In the genomic region with DNA sequence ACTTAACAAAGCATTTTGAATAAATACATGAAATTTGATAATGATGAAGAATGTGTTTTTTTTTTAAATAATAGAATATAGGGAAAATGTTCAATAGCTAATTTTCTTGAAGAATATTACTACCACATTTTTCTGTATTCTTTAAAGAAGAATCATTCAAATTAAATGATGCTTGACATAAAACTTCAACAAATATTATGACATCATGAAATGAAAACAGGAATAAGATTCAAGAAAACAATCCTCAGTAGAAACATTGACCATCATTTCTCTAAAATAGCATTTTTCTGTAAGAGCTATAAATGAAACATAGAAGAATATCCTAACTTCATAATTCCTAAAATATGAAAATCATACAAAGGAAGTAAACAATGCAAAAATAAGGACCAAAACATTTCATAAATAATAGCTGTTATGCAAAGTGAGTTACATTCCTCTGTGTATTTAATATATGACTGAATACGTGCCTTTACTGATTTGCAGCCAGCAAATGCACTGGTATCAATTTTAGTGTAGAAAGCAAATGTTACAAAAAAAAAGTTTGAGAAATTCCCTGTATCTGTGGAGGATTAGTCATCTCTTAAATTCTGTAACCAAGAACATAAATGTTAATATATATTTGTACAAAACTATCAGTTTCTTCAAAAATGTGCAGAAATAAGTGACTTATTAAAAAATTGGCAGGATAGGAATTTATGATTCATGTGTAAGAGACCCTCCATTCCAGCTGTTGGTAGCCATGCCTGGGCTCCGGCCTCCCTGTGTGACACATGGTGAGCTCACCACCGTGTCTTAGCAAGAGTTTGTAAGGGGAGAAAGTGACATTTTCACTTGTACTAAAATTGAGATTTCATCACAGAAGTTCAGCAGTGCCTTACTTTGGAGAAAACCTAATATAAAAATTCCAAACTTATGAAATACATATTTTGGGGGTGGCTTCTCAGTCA, we compare ENCODE assay signal across 14 cellular contexts. TPM values are rescaled to one million over a fixed set of nuclear protein-coding genes. Genes with fewer than 3 reads are reported as not detected.
DNase-seq lines count a peak whose midpoint lies in the region; ATAC-seq, FAIRE-seq and TF ChIP-seq lines count a peak whose summit lies in the region.
"Had no signal": no experiment of that assay in that cellular context is flagged by ENCODE, and none has a peak within 500 bp of the region (broad histone marks: within the 10 kb centered on the region; RNA-seq: fewer than 3 reads in every experiment).

No MANE protein-coding gene starts in this region.

- POLR2A ChIA-PET in naive thymus-derived CD4-positive, alpha-beta T cell (lab: Charles Lee), result interaction anchor here (0.6 kb wide), 1 partner anchor 16 kb away, joined by 3 read pairs; no protein-coding TSS in a partner anchor

- no peaks in the 10 kb centered on the region for H3K9me3 Mint-ChIP-seq in activated naive CD4-positive, alpha-beta T cell treated with anti-CD3 and anti-CD28 coated beads, Interleukin-2, amount 50 U/mL, for 72 hours
- no peaks in the 10 kb centered on the region for H3K9me3 Mint-ChIP-seq in chondrocyte (ENCODE audit: low read depth)
- no peaks in the 10 kb centered on the region for H3K9me3 Mint-ChIP-seq in stimulated activated effector memory CD8-positive, alpha-beta T cell treated with anti-CD3 and anti-CD28 coated beads, Interleukin-12 subunit alpha, Interleukin-12 subunit beta, amount 100 ng/mL, for 72 hours
- peaks cover 0 to 5% (median 0%) of the 10 kb centered on the region in 11 donors for H3K9me3 Mint-ChIP-seq in naive thymus-derived CD4-positive, alpha-beta T cell
- H3K9me3 Mint-ChIP-seq: H9, nephron had no signal

- H3K4me3 ChIP-seq in naive thymus-derived CD4-positive, alpha-beta T cell (ENCODE audit: low read length), result no peak overlapping the region
- H3K4me3 ChIP-seq: adrenal gland, heart right ventricle had no signal

- no peaks in the 10 kb centered on the region for H3K27me3 Mint-ChIP-seq in chondrocyte (ENCODE audit: low read depth)
- H3K27me3 Mint-ChIP-seq in naive thymus-derived CD4-positive, alpha-beta T cell, result peaks cover 12 to 18% (median 17%) of the 10 kb centered on the region in 5 donors

- no peak overlapping the region for H3K27ac Mint-ChIP-seq in activated naive CD4-positive, alpha-beta T cell treated with anti-CD3 and anti-CD28 coated beads, Interleukin-2, amount 50 U/mL, for 72 hours
- peak overlapping the region; percentile 88 for H3K27ac Mint-ChIP-seq in chondrocyte (ENCODE audit: unreplicated experiment)
- no peak overlapping the region for H3K27ac Mint-ChIP-seq in stimulated activated effector memory CD8-positive, alpha-beta T cell treated with anti-CD3 and anti-CD28 coated beads, Interleukin-12 subunit alpha, Interleukin-12 subunit beta, amount 100 ng/mL, for 72 hours
- no peak overlapping the region for H3K27ac Mint-ChIP-seq in naive thymus-derived CD4-positive, alpha-beta T cell
- H3K27ac Mint-ChIP-seq: H9 had no signal

- no peak overlapping the region for H3K4me3 Mint-ChIP-seq in chondrocyte (ENCODE audit: unreplicated experiment)
- H3K4me3 Mint-ChIP-seq in stimulated activated effector memory CD8-positive, alpha-beta T cell treated with anti-CD3 and anti-CD28 coated beads, Interleukin-12 subunit alpha, Interleukin-12 subunit beta, amount 100 ng/mL, for 72 hours, result no peak overlapping the region
- no peak overlapping the region for H3K4me3 Mint-ChIP-seq in naive thymus-derived CD4-positive, alpha-beta T cell
- H3K4me3 Mint-ChIP-seq: H9, nephron had no signal

- peak; percentile 46 for FAIRE-seq in HTR-8/SVneo (lab: Jason Lieb, UNC)

- no peak for DNase-seq in activated naive CD4-positive, alpha-beta T cell treated with anti-CD3 and anti-CD28 coated beads, Interleukin-2, amount 50 U/mL, for 72 hours (ENCODE audit: low spot score in 2 of 2)
- no peak for DNase-seq in activated naive CD4-positive, alpha-beta T cell treated with Interleukin-2 at 50 U/mL for 16 hours
- peak; percentile 41 for DNase-seq in HTR-8/SVneo (ENCODE audit: insufficient read length, low spot score)
- DNase-seq in chondrocyte (ENCODE audit: low spot score), result no peak
- DNase-seq in stimulated activated effector memory CD8-positive, alpha-beta T cell treated with anti-CD3 and anti-CD28 coated beads, Interleukin-12 subunit alpha, Interleukin-12 subunit beta, amount 100 ng/mL, for 72 hours (ENCODE audit: low spot score in 2 of 2), result no peak
- DNase-seq in naive thymus-derived CD4-positive, alpha-beta T cell, result no peak
- DNase-seq in GF-D8 (lab: John Stamatoyannopoulos, UW), result no peak
- DNase-seq: H9, heart right ventricle, NCI-H226 had no signal

- no peak overlapping the region for H3K27ac ChIP-seq in naive thymus-derived CD4-positive, alpha-beta T cell (ENCODE audit: low read depth, low read length)
- H3K27ac ChIP-seq: adrenal gland, C4-2B, heart right ventricle had no signal

- CTCF ChIA-PET in naive thymus-derived CD4-positive, alpha-beta T cell (lab: Charles Lee), result no interaction called here

- TF ChIP-seq CTCF in chondrocyte (IDR thresholded peaks at IDR 0.05), result no peak

- H3K27me3 ChIP-seq in naive thymus-derived CD4-positive, alpha-beta T cell (ENCODE audit: control insufficient read depth in 2 of 2, insufficient read depth in 2 of 2, low read length in 2 of 2), result no peaks in the 10 kb centered on the region
- H3K27me3 ChIP-seq: adrenal gland, heart right ventricle had no signal

- peaks cover 55% of the 10 kb centered on the region for H3K4me1 Mint-ChIP-seq in chondrocyte (ENCODE audit: low read depth)
- H3K4me1 Mint-ChIP-seq in stimulated activated effector memory CD8-positive, alpha-beta T cell treated with anti-CD3 and anti-CD28 coated beads, Interleukin-12 subunit alpha, Interleukin-12 subunit beta, amount 100 ng/mL, for 72 hours, result no peaks in the 10 kb centered on the region
- peaks cover 0 to 3% (median 0%) of the 10 kb centered on the region in 7 donors for H3K4me1 Mint-ChIP-seq in naive thymus-derived CD4-positive, alpha-beta T cell
- H3K4me1 Mint-ChIP-seq: H9, nephron had no signal

- no peaks in the 10 kb centered on the region for H3K9me3 ChIP-seq in naive thymus-derived CD4-positive, alpha-beta T cell (ENCODE audit: control insufficient read depth in 2 of 3, low read length in 3 of 3)
- H3K9me3 ChIP-seq: adrenal gland, heart right ventricle had no signal

- H3K4me1 ChIP-seq in naive thymus-derived CD4-positive, alpha-beta T cell (ENCODE audit: control insufficient read depth in 2 of 2, insufficient read depth in 2 of 2, low read length in 2 of 2), result no peaks in the 10 kb centered on the region
- H3K4me1 ChIP-seq: adrenal gland had no signal

- H3K36me3 ChIP-seq in naive thymus-derived CD4-positive, alpha-beta T cell (ENCODE audit: control insufficient read depth in 2 of 3, insufficient read depth in 3 of 3, low read length in 3 of 3), result no peaks in the 10 kb centered on the region
- H3K36me3 ChIP-seq: adrenal gland, heart right ventricle had no signal

- no peaks in the 10 kb centered on the region for H3K36me3 Mint-ChIP-seq in activated naive CD4-positive, alpha-beta T cell treated with anti-CD3 and anti-CD28 coated beads, Interleukin-2, amount 50 U/mL, for 72 hours
- H3K36me3 Mint-ChIP-seq in chondrocyte (ENCODE audit: low read depth), result no peaks in the 10 kb centered on the region
- H3K36me3 Mint-ChIP-seq in stimulated activated effector memory CD8-positive, alpha-beta T cell treated with anti-CD3 and anti-CD28 coated beads, Interleukin-12 subunit alpha, Interleukin-12 subunit beta, amount 100 ng/mL, for 72 hours, result no peaks in the 10 kb centered on the region
- no peaks in the 10 kb centered on the region for H3K36me3 Mint-ChIP-seq in naive thymus-derived CD4-positive, alpha-beta T cell

- intact Hi-C loops in naive thymus-derived CD4-positive, alpha-beta T cell (cut with micrococcal nuclease), result no loop called here

- peak; percentile 76 to 92 for ATAC-seq in activated naive CD4-positive, alpha-beta T cell treated with anti-CD3 and anti-CD28 coated beads, Interleukin-2, amount 50 U/mL, for 72 hours
- ATAC-seq in stimulated activated effector memory CD8-positive, alpha-beta T cell treated with anti-CD3 and anti-CD28 coated beads, Interleukin-12 subunit alpha, Interleukin-12 subunit beta, amount 100 ng/mL, for 72 hours, result peak; percentile 69
- no peak for ATAC-seq in naive thymus-derived CD4-positive, alpha-beta T cell
- ATAC-seq in GM18498 (IDR thresholded peaks at IDR 0.05; ENCODE audit: unreplicated experiment), result no peak

RNA-seq across cellular contexts. Expression of a gene that starts 15.0 kb away (rescaled TPM):
- total RNA-seq in activated naive CD4-positive, alpha-beta T cell treated with anti-CD3 and anti-CD28 coated beads, Interleukin-2, amount 50 U/mL, for 72 hours, result 1 to 10 TPM; 4.0 to 4.3 TPM
- total RNA-seq in chondrocyte, result 125 to 174 TPM (median 136 TPM) in 3 replicates
- 1 to 10 TPM in 1 of 5 experiments, under 1 TPM in 4; 0.03 to 5.8 (median 0.07) TPM for total RNA-seq in naive thymus-derived CD4-positive, alpha-beta T cell
- under 1 TPM in 1 of 2 donors, not detected in 1; 0.06 TPM for polyA plus RNA-seq in naive thymus-derived CD4-positive, alpha-beta T cell

RNA-seq across cellular contexts. Expression of a gene that starts 36.6 kb away (rescaled TPM):
- total RNA-seq in activated naive CD4-positive, alpha-beta T cell treated with anti-CD3 and anti-CD28 coated beads, Interleukin-2, amount 50 U/mL, for 72 hours, result 10 to 100 TPM; 74.2 to 87.0 TPM
- 9.4 to 22.3 TPM (median 19.8 TPM) in 3 replicates for total RNA-seq in chondrocyte
- 10 to 100 TPM in 1 of 5 experiments, 1 to 10 TPM in 4; 2.1 to 79.9 (median 4.1) TPM for total RNA-seq in naive thymus-derived CD4-positive, alpha-beta T cell
- polyA plus RNA-seq in naive thymus-derived CD4-positive, alpha-beta T cell, result 1 to 10 TPM in 1 of 2 donors, under 1 TPM in 1; 0.83 to 2.3 TPM

Comparison
In these comparisons a context has a peak if more than half of its experiments do, and no peak if none do; other contexts are left out.
1. ATAC-seq: peak in activated naive CD4-positive, alpha-beta T cell treated with anti-CD3 and anti-CD28 coated beads, Interleukin-2, amount 50 U/mL, for 72 hours (2 of 2) and stimulated activated effector memory CD8-positive, alpha-beta T cell treated with anti-CD3 and anti-CD28 coated beads, Interleukin-12 subunit alpha, Interleukin-12 subunit beta, amount 100 ng/mL, for 72 hours (single experiment); none in naive thymus-derived CD4-positive, alpha-beta T cell (single experiment) and GM18498 (single experiment).
2. RNA of a gene that starts 15.0 kb away (total RNA-seq): 125 to 174 TPM in chondrocyte; 4.0 to 4.3 TPM in activated naive CD4-positive, alpha-beta T cell treated with anti-CD3 and anti-CD28 coated beads, Interleukin-2, amount 50 U/mL, for 72 hours and 0.03 to 5.8 TPM in naive thymus-derived CD4-positive, alpha-beta T cell; every median in the first group is over 10 times any median in the second.